10 cellular contexts compared by ENCODE assay signal in the genomic region with DNA sequence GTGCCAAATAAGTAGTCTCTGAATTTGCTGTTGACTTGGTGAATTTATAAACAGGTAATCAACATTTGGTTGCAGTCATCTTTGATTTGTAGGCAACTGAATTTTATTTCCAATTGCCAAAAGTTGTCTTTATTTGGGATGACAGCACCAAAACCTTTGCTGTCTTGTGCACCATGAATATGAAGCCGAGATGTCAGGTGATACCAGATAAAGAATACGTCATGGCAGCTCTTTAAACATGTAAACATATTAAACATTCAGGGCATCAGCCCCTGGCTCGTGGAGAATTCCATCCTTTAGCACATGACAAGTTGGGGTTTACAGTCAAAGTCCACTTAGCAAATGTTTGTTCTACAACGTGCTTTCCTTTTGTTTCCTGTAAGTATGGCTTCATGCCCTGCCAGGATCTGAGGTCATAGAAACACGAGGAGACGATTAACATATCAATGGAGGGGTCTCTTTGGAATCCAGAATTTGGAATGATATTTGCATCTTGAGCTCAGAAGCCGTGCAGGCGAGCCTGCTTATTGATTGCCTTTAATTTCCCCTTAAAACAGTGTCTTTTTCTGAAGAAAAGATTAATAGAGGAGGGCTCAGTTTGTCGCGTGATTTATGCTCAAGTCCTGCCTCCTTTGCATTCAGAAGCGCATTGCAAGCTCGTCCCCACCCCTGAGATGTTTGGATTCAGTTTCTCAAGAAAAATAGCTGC.
DNase-seq lines count a peak whose midpoint lies in the region; TF ChIP-seq lines count a peak whose summit lies in the region.
"Had no signal": no experiment of that assay in that cellular context is flagged by ENCODE, and none has a peak within 500 bp of the region (broad histone marks: within the 10 kb centered on the region; RNA-seq: fewer than 3 reads in every experiment).

No MANE protein-coding gene starts in this region.

- TF ChIP-seq EP300 in stomach (IDR thresholded peaks at IDR 0.05), result no peak

- H3K36me3 Mint-ChIP-seq in activated T-cell treated with anti-CD3 and anti-CD28 coated beads, Interleukin-2, amount 50 U/mL, for 24 hours (ENCODE audit: low read depth), result no peaks in the 10 kb centered on the region
- H3K36me3 Mint-ChIP-seq: IgD-negative memory B cell had no signal

- no peaks in the 10 kb centered on the region for H3K27me3 ChIP-seq in iPS-20b (ENCODE audit: insufficient read depth, low read length)
- no peaks in the 10 kb centered on the region for H3K27me3 ChIP-seq in stomach

- no peaks in the 10 kb centered on the region for H3K27me3 Mint-ChIP-seq in activated T-cell treated with anti-CD3 and anti-CD28 coated beads, Interleukin-2, amount 50 U/mL, for 24 hours
- H3K27me3 Mint-ChIP-seq: IgD-negative memory B cell had no signal

- no peak overlapping the region for H3K4me3 Mint-ChIP-seq in activated T-cell treated with anti-CD3 and anti-CD28 coated beads, Interleukin-2, amount 50 U/mL, for 24 hours
- H3K4me3 Mint-ChIP-seq: IgD-negative memory B cell had no signal

- H3K36me3 ChIP-seq in iPS-20b (ENCODE audit: insufficient read depth, low read depth, low read length) (no peaks in the 10 kb centered on the region), stomach (no peaks in the 10 kb centered on the region)

- intact Hi-C loops in stomach (cut with DNase I; ENCODE audit: low total_unique reads), result no loop called here

- H3K9me3 ChIP-seq in iPS-20b (ENCODE audit: insufficient read depth, low read depth, low read length) (no peaks in the 10 kb centered on the region), stomach (no peaks in the 10 kb centered on the region)

- H3K9me3 Mint-ChIP-seq in activated T-cell treated with anti-CD3 and anti-CD28 coated beads, Interleukin-2, amount 50 U/mL, for 24 hours, result no peaks in the 10 kb centered on the region
- H3K9me3 Mint-ChIP-seq: IgD-negative memory B cell had no signal

- H3K4me1 ChIP-seq in iPS-20b (ENCODE audit: insufficient read depth, low read length) (peaks cover 24% of the 10 kb centered on the region), stomach (peaks cover under 1 to 21% (median 16%) of the 10 kb centered on the region in 4 donors)

- H3K27ac Mint-ChIP-seq in activated T-cell treated with anti-CD3 and anti-CD28 coated beads, Interleukin-2, amount 50 U/mL, for 24 hours, result no peak overlapping the region
- H3K27ac Mint-ChIP-seq: IgD-negative memory B cell had no signal

- peak overlapping the region; percentile 68; the same call in 1 of the 2 replicates for H3K9ac ChIP-seq in iPS-20b (ENCODE audit: low read depth, low read length)

- peak; percentile 20 for DNase-seq in NCI-H1092 treated with DMSO at 0.1 percent for 48 hours (lab: John Stamatoyannopoulos, UW)
- DNase-seq in NCI-H1092 (lab: John Stamatoyannopoulos, UW), result no peak
- DNase-seq in SW480 (ENCODE audit: low spot score), result peak; percentile 70
- peak; percentile 67 for DNase-seq in stomach
- no peak for DNase-seq in stimulated activated naive CD4-positive, alpha-beta T cell treated with Interleukin-2 at 50 U/mL for 16 hours (lab: John Stamatoyannopoulos, UW)
- DNase-seq in activated T-cell treated with anti-CD3 and anti-CD28 coated beads, Interleukin-2, amount 50 U/mL, for 24 hours, result no peak
- no peak for DNase-seq in AML-193 (lab: John Stamatoyannopoulos, UW)
- DNase-seq: activated CD4-positive, CD25-positive, alpha-beta regulatory T cell treated with anti-CD3 and anti-CD28 coated beads, Interleukin-2, amount 50 U/mL, for 72 hours had no signal

- H3K4me1 Mint-ChIP-seq in activated T-cell treated with anti-CD3 and anti-CD28 coated beads, Interleukin-2, amount 50 U/mL, for 24 hours (ENCODE audit: low read depth), result peaks cover 13% of the 10 kb centered on the region

- peak overlapping the region; percentile 42; the same call in 1 of the 2 replicates for H3K4me3 ChIP-seq in iPS-20b (ENCODE audit: low read length)
- H3K4me3 ChIP-seq in stomach, result peak overlapping the region in 2 of 4 donors; percentile 0 to 14

- TF ChIP-seq POLR2A in stomach (IDR thresholded peaks at IDR 0.05), result no peak

- peak overlapping the region; percentile 58 for H3K27ac ChIP-seq in iPS-20b (ENCODE audit: low read length)
- peak overlapping the region; percentile 44 to 81 (median 72) for H3K27ac ChIP-seq in stomach

- WGBS in stomach, 5 donors, result 14 to 33% (median 19%) methylated on average over 12 of the region's 12 CpGs

- TF ChIP-seq CTCF in stomach (IDR thresholded peaks at IDR 0.05), result no peak

Comparison
In these comparisons a context has a peak if more than half of its experiments do, and no peak if none do; other contexts are left out.
1. DNase-seq: peak in NCI-H1092 treated with DMSO at 0.1 percent for 48 hours (single experiment), SW480 (single experiment) and stomach (single experiment); none in NCI-H1092 (single experiment), stimulated activated naive CD4-positive, alpha-beta T cell treated with Interleukin-2 at 50 U/mL for 16 hours (single experiment), activated T-cell treated with anti-CD3 and anti-CD28 coated beads, Interleukin-2, amount 50 U/mL, for 24 hours (single experiment) and AML-193 (0 of 2).